8 cellular contexts compared by ENCODE assay signal in genomic region chr21:25999935-26000582, GRCh38.
DNase-seq lines count a peak whose midpoint lies in the region; ATAC-seq and TF ChIP-seq lines count a peak whose summit lies in the region.

No MANE protein-coding gene starts in this region.

- TF ChIP-seq EP300 in suprapubic skin (IDR thresholded peaks at IDR 0.05): no peak

- 86% methylated on average over 19 of the region's 19 CpGs for WGBS in suprapubic skin

- H3K4me1 ChIP-seq in CD8-positive, alpha-beta T cell (ENCODE audit: insufficient read depth, low read length): no peaks in the 10 kb centered on the region
- peaks cover 10% of the 10 kb centered on the region for H3K4me1 ChIP-seq in suprapubic skin

- peak in 6 of 7 experiments; percentile 8 to 57 (median 31) for DNase-seq in CD8-positive, alpha-beta T cell
- DNase-seq in activated CD4-positive, alpha-beta T cell treated with anti-CD3 and anti-CD28 coated beads, Interleukin-2, amount 50 U/mL, for 1 hour: peak; percentile 22
- DNase-seq in neural crest cell (ENCODE audit: low read depth, low spot score): no peak
- no peak for DNase-seq in foreskin fibroblast
- DNase-seq in suprapubic skin (ENCODE audit: low spot score in 2 of 2): no peak
- no peak for DNase-seq in NCI-H2227 treated with DMSO at 0.1 percent for 48 hours (lab: John Stamatoyannopoulos, UW)

- H3K27me3 Mint-ChIP-seq in CD8-positive, alpha-beta T cell (ENCODE audit: low read depth): no peaks in the 10 kb centered on the region
- no peaks in the 10 kb centered on the region for H3K27me3 Mint-ChIP-seq in neural crest cell (ENCODE audit: low read depth)

- POLR2A ChIA-PET in CD8-positive, alpha-beta T cell (lab: Charles Lee): no interaction called here

- no peak overlapping the region for H3K27ac Mint-ChIP-seq in CD8-positive, alpha-beta T cell
- H3K27ac Mint-ChIP-seq in neural crest cell (ENCODE audit: unreplicated experiment): peak overlapping the region; percentile 31

- no peaks in the 10 kb centered on the region for H3K9me3 Mint-ChIP-seq in CD8-positive, alpha-beta T cell
- H3K9me3 Mint-ChIP-seq in neural crest cell: no peaks in the 10 kb centered on the region

- H3K36me3 Mint-ChIP-seq in CD8-positive, alpha-beta T cell: no peaks in the 10 kb centered on the region
- peaks cover 14% of the 10 kb centered on the region for H3K36me3 Mint-ChIP-seq in neural crest cell (ENCODE audit: low read depth)

- no peak overlapping the region for H3K4me3 ChIP-seq in CD8-positive, alpha-beta T cell (ENCODE audit: low read depth, low read length)
- no peak overlapping the region for H3K4me3 ChIP-seq in foreskin fibroblast (ENCODE audit: low read depth in 1 of 2, low read length in 2 of 2)
- no peak overlapping the region for H3K4me3 ChIP-seq in suprapubic skin

- TF ChIP-seq CTCF in CD8-positive, alpha-beta T cell (IDR thresholded peaks at IDR 0.05): no peak
- TF ChIP-seq CTCF in neural crest cell (conservative IDR thresholded peaks at IDR 0.05): no peak
- no peak for TF ChIP-seq CTCF in foreskin fibroblast (IDR thresholded peaks at IDR 0.05; ENCODE audit: low read depth, low read length)
- TF ChIP-seq CTCF in suprapubic skin (IDR thresholded peaks at IDR 0.05): no peak

- peak; percentile 80 for ATAC-seq in CD8-positive, alpha-beta T cell
- ATAC-seq in GM21717 (IDR thresholded peaks at IDR 0.05; ENCODE audit: unreplicated experiment): no peak

- H3K27me3 ChIP-seq in CD8-positive, alpha-beta T cell (ENCODE audit: insufficient read depth, low read length): no peaks in the 10 kb centered on the region
- no peaks in the 10 kb centered on the region for H3K27me3 ChIP-seq in suprapubic skin

- TF ChIP-seq POLR2A in suprapubic skin (IDR thresholded peaks at IDR 0.05): no peak

- intact Hi-C loops in CD8-positive, alpha-beta T cell (cut with DNase I, micrococcal nuclease): no loop called here

- H3K9me3 ChIP-seq in CD8-positive, alpha-beta T cell (ENCODE audit: low read length): no peaks in the 10 kb centered on the region
- H3K9me3 ChIP-seq in suprapubic skin: no peaks in the 10 kb centered on the region

- CTCF ChIA-PET in CD8-positive, alpha-beta T cell (lab: Charles Lee): interaction anchor here (0.5 kb wide), 1 partner anchor 368 kb away, joined by 3 read pairs; no protein-coding TSS in a partner anchor

- H3K4me3 Mint-ChIP-seq in CD8-positive, alpha-beta T cell: peak overlapping the region; percentile 54
- peak overlapping the region; percentile 0 for H3K4me3 Mint-ChIP-seq in neural crest cell

- H3K36me3 ChIP-seq in CD8-positive, alpha-beta T cell (ENCODE audit: insufficient read depth, low read length): no peaks in the 10 kb centered on the region
- peaks cover 19% of the 10 kb centered on the region for H3K36me3 ChIP-seq in suprapubic skin

- peaks cover 17% of the 10 kb centered on the region for H3K4me1 Mint-ChIP-seq in CD8-positive, alpha-beta T cell (ENCODE audit: low read depth)
- H3K4me1 Mint-ChIP-seq in neural crest cell: peaks cover 44% of the 10 kb centered on the region

- no peak overlapping the region for H3K27ac ChIP-seq in CD8-positive, alpha-beta T cell (ENCODE audit: low read depth, low read length)
- peak overlapping the region; percentile 68 for H3K27ac ChIP-seq in angular gyrus (ENCODE audit: low read depth, low read length)
- H3K27ac ChIP-seq in suprapubic skin: no peak overlapping the region

Comparison
In these comparisons a context has a peak if more than half of its experiments do, and no peak if none do; other contexts are left out.
1. DNase-seq: peak in CD8-positive, alpha-beta T cell (6 of 7) and activated CD4-positive, alpha-beta T cell treated with anti-CD3 and anti-CD28 coated beads, Interleukin-2, amount 50 U/mL, for 1 hour (single experiment); none in neural crest cell (single experiment), foreskin fibroblast (0 of 2), suprapubic skin (0 of 2) and NCI-H2227 treated with DMSO at 0.1 percent for 48 hours (single experiment).